Comparison of ENCODE assay signal across 13 cellular contexts in genomic region chr7:100433592-100434296, GRCh38. TPM values are rescaled to one million over a fixed set of nuclear protein-coding genes. Genes with fewer than 3 reads are reported as not detected.
DNase-seq lines count a peak whose midpoint lies in the region; ATAC-seq, FAIRE-seq and TF ChIP-seq lines count a peak whose summit lies in the region.
"Had no signal": no experiment of that assay in that cellular context is flagged by ENCODE, and none has a peak within 500 bp of the region (broad histone marks: within the 10 kb centered on the region; RNA-seq: fewer than 3 reads in every experiment).

No MANE protein-coding gene starts in this region.

- peak overlapping the region; percentile 25 for H3K4me3 Mint-ChIP-seq in T-helper 1 cell treated with Interleukin-12 subunit alpha and Interleukin-12 subunit beta and Interleukin-4 antibody, amounts not matched to agents 30 μg/mL and 1 μg/mL, for 36 hours

- in situ Hi-C loops in GM12878 (cut with MboI): no loop called here

- no peak for FAIRE-seq in GM12878 (lab: Jason Lieb, UNC)
- FAIRE-seq: A549 had no signal

- no peak overlapping the region for H3K4me3 ChIP-seq in GM12878
- H3K4me3 ChIP-seq: A549 had no signal

- H4K20me1 ChIP-seq in GM12878 (ENCODE audit: control insufficient read depth, insufficient read depth): no peaks in the 10 kb centered on the region

- BruUV-seq in GM12878 (replicated peaks; lab: Mats Ljungman, UMichigan): no TSS peak

- no peak for TF ChIP-seq RAD21 in GM12878 (IDR thresholded peaks at IDR 0.05; ENCODE audit: insufficient read depth, low read depth, low read length)

- peaks cover 46% of the 10 kb centered on the region for H3K4me1 Mint-ChIP-seq in T-helper 1 cell treated with Interleukin-12 subunit alpha and Interleukin-12 subunit beta and Interleukin-4 antibody, amounts not matched to agents 30 μg/mL and 1 μg/mL, for 36 hours (ENCODE audit: low read depth)

- no peaks in the 10 kb centered on the region for H3K27me3 ChIP-seq in GM12878 (replicated peaks in 1 of 2; ENCODE audit: control insufficient read depth in 2 of 2, insufficient read depth in 2 of 2, low read length in 1 of 2)

- ATAC-seq in GM12878 (no peak), GM19467 (IDR thresholded peaks at IDR 0.05; ENCODE audit: unreplicated experiment) (no peak), GM21360 (IDR thresholded peaks at IDR 0.05; ENCODE audit: unreplicated experiment) (no peak)
- ATAC-seq: A549 had no signal

- H3K27ac ChIP-seq in GM12878 (ENCODE audit: control insufficient read depth, insufficient read depth): no peak overlapping the region
- H3K27ac ChIP-seq: A549 had no signal

- WGBS in GM12878 (ENCODE audit: insufficient coverage, insufficient replicate concordance, low lambda C conversion rate, missing lambda C conversion rate): 64% methylated on average over 10 of the region's 10 CpGs

- SMC1A ChIA-PET in GM12878 (lab: Charles Lee; ENCODE audit: uncharacterized antibody, unreplicated experiment): interaction anchor here (0.6 to 1.4 kb wide), 3 partner anchors 17 to 22 kb away, joined by 3 to 6 read pairs (median 4); no protein-coding TSS in a partner anchor

- peaks cover 39% of the 10 kb centered on the region for H3K36me3 Mint-ChIP-seq in T-helper 1 cell treated with Interleukin-12 subunit alpha and Interleukin-12 subunit beta and Interleukin-4 antibody, amounts not matched to agents 30 μg/mL and 1 μg/mL, for 36 hours (ENCODE audit: low read depth)

- H3K79me2 ChIP-seq in GM12878 (ENCODE audit: control insufficient read depth, insufficient read depth, low read length): peaks cover 56% of the 10 kb centered on the region

- POLR2A ChIA-PET in GM12878 (lab: Charles Lee): interaction anchor here (0.6 to 1.2 kb wide), 4 partner anchors 9 to 53 kb away, joined by 3 to 5 read pairs (median 4); no protein-coding TSS in a partner anchor

- CTCF ChIA-PET in GM12878 (lab: Yijun Ruan, JAX): interaction anchor here (0.6 to 1.9 kb wide), 3 partner anchors 9 to 59 kb away, joined by 3 to 6 read pairs (median 4); no protein-coding TSS in a partner anchor

- intact Hi-C loops in GM12878 (cut with micrococcal nuclease; ENCODE audit: unreplicated experiment): no loop called here
- intact Hi-C loops in posterior vena cava (cut with DNase I): no loop called here

- peak overlapping the region; percentile 5 for H3K4me2 ChIP-seq in GM12878 (ENCODE audit: control insufficient read depth, insufficient read depth)

- H2AFZ ChIP-seq in GM12878 (ENCODE audit: control insufficient read depth, low read depth, low read length): no peak overlapping the region

- DNase-seq in T-helper 1 cell: no peak
- DNase-seq in NAMALWA (ENCODE audit: low spot score): peak; percentile 33
- DNase-seq in GM12878 (ENCODE audit: low read depth, low spot score): no peak
- peak; percentile 49 for DNase-seq in posterior vena cava (ENCODE audit: low spot score)
- DNase-seq in NCI-H1436 treated with DMSO at 0.1 percent for 48 hours (lab: John Stamatoyannopoulos, UW): no peak
- DNase-seq: effector memory CD4-positive, alpha-beta T cell; midbrain; NCI-H774; stimulated activated naive CD4-positive, alpha-beta T cell treated with Interleukin-2 at 50 U/mL for 16 hours had no signal

- no peaks in the 10 kb centered on the region for H3K9me3 ChIP-seq in GM12878 (replicated peaks; ENCODE audit: control insufficient read depth, insufficient read depth, low read length)
- H3K9me3 ChIP-seq: A549 had no signal

- peaks cover 6% of the 10 kb centered on the region for H3K27me3 Mint-ChIP-seq in T-helper 1 cell treated with Interleukin-12 subunit alpha and Interleukin-12 subunit beta and Interleukin-4 antibody, amounts not matched to agents 30 μg/mL and 1 μg/mL, for 36 hours (ENCODE audit: low read depth)

- no peaks in the 10 kb centered on the region for H3K9me3 Mint-ChIP-seq in T-helper 1 cell treated with Interleukin-12 subunit alpha and Interleukin-12 subunit beta and Interleukin-4 antibody, amounts not matched to agents 30 μg/mL and 1 μg/mL, for 36 hours

- RAD21 ChIA-PET in GM12878 (lab: Charles Lee; ENCODE audit: unreplicated experiment): interaction anchor here (1.3 to 2.0 kb wide), 2 partner anchors 59 to 67 kb away, joined by 3 to 4 read pairs; no protein-coding TSS in a partner anchor

- no peak for TF ChIP-seq EP300 in GM12878 (IDR thresholded peaks at IDR 0.05; ENCODE audit: borderline replicate concordance in 1 of 2, control insufficient read depth in 1 of 2, low read depth in 2 of 2, low read length in 2 of 2)

- peak overlapping the region; percentile 60 for H3K27ac Mint-ChIP-seq in T-helper 1 cell treated with Interleukin-12 subunit alpha and Interleukin-12 subunit beta and Interleukin-4 antibody, amounts not matched to agents 30 μg/mL and 1 μg/mL, for 36 hours

- peaks cover 5 to 16% of the 10 kb centered on the region in 2 experiments; a peak in 3 of 4 replicates for H3K36me3 ChIP-seq in GM12878 (ENCODE audit: control insufficient read depth in 2 of 2, insufficient read depth in 2 of 2, low read length in 1 of 2)

- H3K9ac ChIP-seq in GM12878 (ENCODE audit: control insufficient read depth, insufficient read depth, low read length): no peak overlapping the region

- H3K4me1 ChIP-seq in GM12878 (ENCODE audit: control insufficient read depth, insufficient read depth, low read length): peaks cover 24% of the 10 kb centered on the region

- no peak for TF ChIP-seq CTCF in GM12878 (IDR thresholded peaks at IDR 0.05 in 2 of 3, conservative IDR thresholded peaks at IDR 0.05 in 1 of 3; ENCODE audit: control insufficient read depth in 2 of 3, extremely low read depth in 1 of 3, insufficient read depth in 1 of 3, low read depth in 3 of 3, low read length in 3 of 3)

- peak; percentile 35; the same call in 1 of the 2 replicates for TF ChIP-seq POLR2A in GM12878 (IDR thresholded peaks at IDR 0.05; ENCODE audit: low read depth, low read length)

RNA-seq across cellular contexts. Expression of gene PPP1R35, which starts 2.6 kb away (rescaled TPM):
- total RNA-seq in GM12878 (2013; cell fraction: nucleolus; rRNA removed): 12.0 and 12.4 TPM in 2 replicates
- total RNA-seq in GM12878 (2014; rRNA removed) (51.3 and 55.5 TPM in 2 replicates), GM12878 (2014; rRNA removed; fragmentation: Illumina TruSeq; extraction: Trizol) (14.1 and 19.6 TPM in 2 replicates), GM12878 (2021) (58.1 and 61.0 TPM in 2 replicates), posterior vena cava (10 to 100 TPM; 16.7 to 23.9 TPM)
- 6.0 TPM for polyA plus RNA-seq in GM12878 (2011; ENCODE audit: low read depth)
- polyA plus RNA-seq in GM12878 (2011; rRNA removed) (7.9 and 15.2 TPM in 2 replicates), GM12878 (2014; fragmentation: Illumina TruSeq; extraction: Trizol) (0.52 and 5.2 TPM in 2 replicates), GM12878 (2014; fragmentation: Nextera tagmentation; extraction: Ambion mirVana) (1 to 10 TPM; 1.8 to 9.9 TPM), GM12878 (2014; rRNA removed) (62.5 and 70.4 TPM in 2 replicates), GM12878 (2016; fragmentation: Nextera tagmentation; extraction: Ambion mirVana) (10 to 100 TPM in 1 of 2 experiments, 1 to 10 TPM in 1; 4.0 to 56.3 TPM)
- 19.4 and 34.8 TPM in 2 replicates for polyA plus RNA-seq in GM12878 (2011; cell fraction: cytosol; rRNA removed)
- 54.8 and 58.1 TPM in 2 replicates for polyA plus RNA-seq in GM12878 (2011; cell fraction: nucleus; rRNA removed)
- 31.2 and 32.0 TPM in 2 replicates for polyA plus RNA-seq in GM12878 (2012)
- 2.0 and 4.9 TPM in 2 replicates for polyA minus RNA-seq in GM12878 (2011; rRNA and poly(A)+ RNA removed)
- 6.9 and 9.5 TPM in 2 replicates for polyA minus RNA-seq in GM12878 (2011; cell fraction: cytosol; rRNA and poly(A)+ RNA removed)
- 5.9 and 9.7 TPM in 2 replicates for polyA minus RNA-seq in GM12878 (2011; cell fraction: nucleus; rRNA and poly(A)+ RNA removed)

RNA-seq across cellular contexts. Expression of gene MEPCE, which starts 4.1 kb away (rescaled TPM):
- total RNA-seq in GM12878 (2013; cell fraction: nucleolus; rRNA removed): 21.3 and 27.2 TPM in 2 replicates
- 33.8 and 39.6 TPM in 2 replicates for total RNA-seq in GM12878 (2014; rRNA removed)
- total RNA-seq in GM12878 (2014; rRNA removed; fragmentation: Illumina TruSeq; extraction: Trizol): 22.8 and 26.0 TPM in 2 replicates
- 46.0 and 48.0 TPM in 2 replicates for total RNA-seq in GM12878 (2021)
- polyA plus RNA-seq in GM12878 (2011; ENCODE audit: low read depth): 17.6 TPM
- 9.1 and 16.2 TPM in 2 replicates for polyA plus RNA-seq in GM12878 (2011; rRNA removed)
- 17.2 and 23.4 TPM in 2 replicates for polyA plus RNA-seq in GM12878 (2011; cell fraction: cytosol; rRNA removed)
- polyA plus RNA-seq in GM12878 (2011; cell fraction: nucleus; rRNA removed): 33.6 and 46.8 TPM in 2 replicates
- polyA plus RNA-seq in GM12878 (2012): 31.5 and 32.5 TPM in 2 replicates
- polyA plus RNA-seq in GM12878 (2014; fragmentation: Illumina TruSeq; extraction: Trizol): 15.1 and 35.8 TPM in 2 replicates
- polyA plus RNA-seq in GM12878 (2014; fragmentation: Nextera tagmentation; extraction: Ambion mirVana): 10 to 100 TPM in 1 of 2 experiments, 1 to 10 TPM in 1; 8.2 to 12.6 TPM
- polyA plus RNA-seq in GM12878 (2014; rRNA removed): 32.3 and 42.0 TPM in 2 replicates
- polyA plus RNA-seq in GM12878 (2016; fragmentation: Nextera tagmentation; extraction: Ambion mirVana): 10 to 100 TPM; 14.9 to 18.1 TPM
- 23.3 and 38.0 TPM in 2 replicates for polyA minus RNA-seq in GM12878 (2011; rRNA and poly(A)+ RNA removed)
- polyA minus RNA-seq in GM12878 (2011; cell fraction: cytosol; rRNA and poly(A)+ RNA removed): 12.3 and 15.0 TPM in 2 replicates
- polyA minus RNA-seq in GM12878 (2011; cell fraction: nucleus; rRNA and poly(A)+ RNA removed): 23.2 and 40.4 TPM in 2 replicates
- 10 to 100 TPM; 19.8 to 21.8 TPM for total RNA-seq in posterior vena cava

RNA-seq across cellular contexts. Expression of gene ZCWPW1, which starts 5.2 kb away (rescaled TPM):
- total RNA-seq in GM12878 (2013; cell fraction: nucleolus; rRNA removed): 6.6 and 6.8 TPM in 2 replicates
- total RNA-seq in GM12878 (2014; rRNA removed) (2.5 and 3.8 TPM in 2 replicates), GM12878 (2014; rRNA removed; fragmentation: Illumina TruSeq; extraction: Trizol) (3.8 and 4.4 TPM in 2 replicates), GM12878 (2021) (3.3 and 3.7 TPM in 2 replicates), posterior vena cava (1 to 10 TPM; 2.9 to 3.5 TPM)
- polyA plus RNA-seq in GM12878 (2011; ENCODE audit: low read depth): 4.2 TPM
- polyA plus RNA-seq in GM12878 (2011; rRNA removed) (2.9 and 4.6 TPM in 2 replicates), GM12878 (2014; fragmentation: Illumina TruSeq; extraction: Trizol) (3.9 and 4.3 TPM in 2 replicates), GM12878 (2014; fragmentation: Nextera tagmentation; extraction: Ambion mirVana) (1 to 10 TPM; 1.3 to 2.3 TPM), GM12878 (2014; rRNA removed) (4.4 and 5.1 TPM in 2 replicates), GM12878 (2016; fragmentation: Nextera tagmentation; extraction: Ambion mirVana) (1 to 10 TPM; 3.5 to 3.9 TPM)
- 2.3 and 3.0 TPM in 2 replicates for polyA plus RNA-seq in GM12878 (2011; cell fraction: cytosol; rRNA removed)
- 6.2 and 7.2 TPM in 2 replicates for polyA plus RNA-seq in GM12878 (2011; cell fraction: nucleus; rRNA removed)
- 3.7 and 4.0 TPM in 2 replicates for polyA plus RNA-seq in GM12878 (2012)
- 1.5 and 2.0 TPM in 2 replicates for polyA minus RNA-seq in GM12878 (2011; rRNA and poly(A)+ RNA removed)
- polyA minus RNA-seq in GM12878 (2011; cell fraction: cytosol; rRNA and poly(A)+ RNA removed): 1.3 and 2.1 TPM in 2 replicates
- 1.8 and 1.9 TPM in 2 replicates for polyA minus RNA-seq in GM12878 (2011; cell fraction: nucleus; rRNA and poly(A)+ RNA removed)

RNA-seq across cellular contexts. Expression of gene SPACDR, which starts 30.3 kb away (rescaled TPM):
- 4.9 and 5.0 TPM in 2 replicates for total RNA-seq in GM12878 (2013; cell fraction: nucleolus; rRNA removed)
- 0.49 and 1.2 TPM in 2 replicates for total RNA-seq in GM12878 (2014; rRNA removed)
- total RNA-seq in GM12878 (2014; rRNA removed; fragmentation: Illumina TruSeq; extraction: Trizol): 0.18 and 0.28 TPM in 2 replicates
- total RNA-seq in GM12878 (2021): 1.1 and 1.5 TPM in 2 replicates
- polyA plus RNA-seq in GM12878 (2011; ENCODE audit: low read depth): 0.43 TPM
- polyA plus RNA-seq in GM12878 (2011; rRNA removed): 0.65 and 0.81 TPM in 2 replicates
- polyA plus RNA-seq in GM12878 (2011; cell fraction: cytosol; rRNA removed): 0.80 and 1.1 TPM in 2 replicates
- polyA plus RNA-seq in GM12878 (2011; cell fraction: nucleus; rRNA removed): 4.4 and 5.2 TPM in 2 replicates
- polyA plus RNA-seq in GM12878 (2012): 1.3 and 1.6 TPM in 2 replicates
- polyA plus RNA-seq in GM12878 (2014; fragmentation: Illumina TruSeq; extraction: Trizol): 0.56 TPM in 1 of 2 replicates, not detected in the other
- under 1 TPM; 0.29 TPM for polyA plus RNA-seq in GM12878 (2014; fragmentation: Nextera tagmentation; extraction: Ambion mirVana)
- polyA plus RNA-seq in GM12878 (2014; rRNA removed): 0.78 and 1.2 TPM in 2 replicates
- under 1 TPM; 0.60 to 0.71 TPM for polyA plus RNA-seq in GM12878 (2016; fragmentation: Nextera tagmentation; extraction: Ambion mirVana)
- 0.51 and 2.3 TPM in 2 replicates for polyA minus RNA-seq in GM12878 (2011; rRNA and poly(A)+ RNA removed)
- polyA minus RNA-seq in GM12878 (2011; cell fraction: cytosol; rRNA and poly(A)+ RNA removed): not detected in 2 replicates
- polyA minus RNA-seq in GM12878 (2011; cell fraction: nucleus; rRNA and poly(A)+ RNA removed): 0.85 TPM in 1 of 2 replicates, not detected in the other
- total RNA-seq in posterior vena cava: under 1 TPM in 1 of 2 donors, not detected in 1; 0.62 TPM

RNA-seq across cellular contexts. Expression of gene TSC22D4, which starts 45.3 kb away (rescaled TPM):
- 37.8 and 39.1 TPM in 2 replicates for total RNA-seq in GM12878 (2013; cell fraction: nucleolus; rRNA removed)
- total RNA-seq in GM12878 (2014; rRNA removed): 33.2 and 39.9 TPM in 2 replicates
- 11.7 and 16.2 TPM in 2 replicates for total RNA-seq in GM12878 (2014; rRNA removed; fragmentation: Illumina TruSeq; extraction: Trizol)
- 63.7 and 65.7 TPM in 2 replicates for total RNA-seq in GM12878 (2021)
- 18.1 TPM for polyA plus RNA-seq in GM12878 (2011; ENCODE audit: low read depth)
- 7.3 and 13.8 TPM in 2 replicates for polyA plus RNA-seq in GM12878 (2011; rRNA removed)
- 22.0 and 27.1 TPM in 2 replicates for polyA plus RNA-seq in GM12878 (2011; cell fraction: cytosol; rRNA removed)
- 59.8 and 71.4 TPM in 2 replicates for polyA plus RNA-seq in GM12878 (2011; cell fraction: nucleus; rRNA removed)
- polyA plus RNA-seq in GM12878 (2012): 51.5 and 56.1 TPM in 2 replicates
- 8.3 and 13.7 TPM in 2 replicates for polyA plus RNA-seq in GM12878 (2014; fragmentation: Illumina TruSeq; extraction: Trizol)
- polyA plus RNA-seq in GM12878 (2014; fragmentation: Nextera tagmentation; extraction: Ambion mirVana): 1 to 10 TPM in 1 of 2 experiments, under 1 TPM in 1; 0.50 to 1.2 TPM
- polyA plus RNA-seq in GM12878 (2014; rRNA removed): 47.8 and 55.6 TPM in 2 replicates
- 10 to 100 TPM; 32.6 to 33.3 TPM for polyA plus RNA-seq in GM12878 (2016; fragmentation: Nextera tagmentation; extraction: Ambion mirVana)
- 8.7 and 22.5 TPM in 2 replicates for polyA minus RNA-seq in GM12878 (2011; rRNA and poly(A)+ RNA removed)
- polyA minus RNA-seq in GM12878 (2011; cell fraction: cytosol; rRNA and poly(A)+ RNA removed): 21.2 TPM in 2 replicates
- 11.8 and 19.4 TPM in 2 replicates for polyA minus RNA-seq in GM12878 (2011; cell fraction: nucleus; rRNA and poly(A)+ RNA removed)
- total RNA-seq in posterior vena cava: 10 to 100 TPM; 25.3 to 29.1 TPM

Comparison
In these comparisons a context has a peak if more than half of its experiments do, and no peak if none do; other contexts are left out.
1. DNase-seq: peak in NAMALWA (single experiment) and posterior vena cava (single experiment); none in T-helper 1 cell (0 of 5), GM12878 (single experiment) and NCI-H1436 treated with DMSO at 0.1 percent for 48 hours (single experiment).